ENCODE assay signal across 1 cellular context in the genomic region with DNA sequence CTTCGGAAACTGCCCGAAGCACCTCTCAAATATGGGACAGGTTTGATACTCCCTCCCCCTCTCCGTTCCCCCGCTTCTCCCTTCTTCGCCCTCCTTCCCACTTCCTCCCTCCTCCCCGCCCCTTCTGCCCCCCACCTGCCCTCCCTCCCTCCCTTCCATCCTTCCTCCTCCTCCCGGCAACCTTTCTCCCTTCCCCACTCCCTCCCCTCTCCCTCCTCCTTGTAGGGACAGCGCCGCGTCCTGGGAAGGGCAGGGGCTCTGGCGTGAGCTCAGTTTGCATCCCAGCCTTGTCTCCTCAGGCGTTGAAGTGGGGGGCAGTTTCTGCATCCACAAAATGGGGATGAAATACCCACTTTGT.
TF ChIP-seq lines count a peak whose summit lies in the region.

No MANE protein-coding gene starts in this region.

TF ChIP-seq in GM23338, 12 proteins besides CTCF, POLR2A, EP300 and RAD21:
- TF ChIP-seq, protein P1, sequence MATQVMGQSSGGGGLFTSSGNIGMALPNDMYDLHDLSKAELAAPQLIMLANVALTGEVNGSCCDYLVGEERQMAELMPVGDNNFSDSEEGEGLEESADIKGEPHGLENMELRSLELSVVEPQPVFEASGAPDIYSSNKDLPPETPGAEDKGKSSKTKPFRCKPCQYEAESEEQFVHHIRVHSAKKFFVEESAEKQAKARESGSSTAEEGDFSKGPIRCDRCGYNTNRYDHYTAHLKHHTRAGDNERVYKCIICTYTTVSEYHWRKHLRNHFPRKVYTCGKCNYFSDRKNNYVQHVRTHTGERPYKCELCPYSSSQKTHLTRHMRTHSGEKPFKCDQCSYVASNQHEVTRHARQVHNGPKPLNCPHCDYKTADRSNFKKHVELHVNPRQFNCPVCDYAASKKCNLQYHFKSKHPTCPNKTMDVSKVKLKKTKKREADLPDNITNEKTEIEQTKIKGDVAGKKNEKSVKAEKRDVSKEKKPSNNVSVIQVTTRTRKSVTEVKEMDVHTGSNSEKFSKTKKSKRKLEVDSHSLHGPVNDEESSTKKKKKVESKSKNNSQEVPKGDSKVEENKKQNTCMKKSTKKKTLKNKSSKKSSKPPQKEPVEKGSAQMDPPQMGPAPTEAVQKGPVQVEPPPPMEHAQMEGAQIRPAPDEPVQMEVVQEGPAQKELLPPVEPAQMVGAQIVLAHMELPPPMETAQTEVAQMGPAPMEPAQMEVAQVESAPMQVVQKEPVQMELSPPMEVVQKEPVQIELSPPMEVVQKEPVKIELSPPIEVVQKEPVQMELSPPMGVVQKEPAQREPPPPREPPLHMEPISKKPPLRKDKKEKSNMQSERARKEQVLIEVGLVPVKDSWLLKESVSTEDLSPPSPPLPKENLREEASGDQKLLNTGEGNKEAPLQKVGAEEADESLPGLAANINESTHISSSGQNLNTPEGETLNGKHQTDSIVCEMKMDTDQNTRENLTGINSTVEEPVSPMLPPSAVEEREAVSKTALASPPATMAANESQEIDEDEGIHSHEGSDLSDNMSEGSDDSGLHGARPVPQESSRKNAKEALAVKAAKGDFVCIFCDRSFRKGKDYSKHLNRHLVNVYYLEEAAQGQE (IDR thresholded peaks at IDR 0.05; ENCODE audit: unreplicated experiment): no peak
- no peak for TF ChIP-seq JUNB (IDR thresholded peaks at IDR 0.05; ENCODE audit: unreplicated experiment)
- no peak for TF ChIP-seq ZNF114 (CRISPR knock-in tag; IDR thresholded peaks at IDR 0.05)
- no peak for TF ChIP-seq CREB1 (CRISPR knock-in tag; IDR thresholded peaks at IDR 0.05; ENCODE audit: low read depth)
- TF ChIP-seq, protein P2, sequence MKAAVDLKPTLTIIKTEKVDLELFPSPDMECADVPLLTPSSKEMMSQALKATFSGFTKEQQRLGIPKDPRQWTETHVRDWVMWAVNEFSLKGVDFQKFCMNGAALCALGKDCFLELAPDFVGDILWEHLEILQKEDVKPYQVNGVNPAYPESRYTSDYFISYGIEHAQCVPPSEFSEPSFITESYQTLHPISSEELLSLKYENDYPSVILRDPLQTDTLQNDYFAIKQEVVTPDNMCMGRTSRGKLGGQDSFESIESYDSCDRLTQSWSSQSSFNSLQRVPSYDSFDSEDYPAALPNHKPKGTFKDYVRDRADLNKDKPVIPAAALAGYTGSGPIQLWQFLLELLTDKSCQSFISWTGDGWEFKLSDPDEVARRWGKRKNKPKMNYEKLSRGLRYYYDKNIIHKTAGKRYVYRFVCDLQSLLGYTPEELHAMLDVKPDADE (IDR thresholded peaks at IDR 0.05): no peak
- TF ChIP-seq NANOG (IDR thresholded peaks at IDR 0.05; ENCODE audit: borderline replicate concordance): no peak
- TF ChIP-seq ZNF331 (CRISPR knock-in tag; IDR thresholded peaks at IDR 0.05; ENCODE audit: low read depth): no peak
- TF ChIP-seq EZH2 (IDR thresholded peaks at IDR 0.05; ENCODE audit: low read depth, unreplicated experiment): no peak
- TF ChIP-seq, protein P3, sequence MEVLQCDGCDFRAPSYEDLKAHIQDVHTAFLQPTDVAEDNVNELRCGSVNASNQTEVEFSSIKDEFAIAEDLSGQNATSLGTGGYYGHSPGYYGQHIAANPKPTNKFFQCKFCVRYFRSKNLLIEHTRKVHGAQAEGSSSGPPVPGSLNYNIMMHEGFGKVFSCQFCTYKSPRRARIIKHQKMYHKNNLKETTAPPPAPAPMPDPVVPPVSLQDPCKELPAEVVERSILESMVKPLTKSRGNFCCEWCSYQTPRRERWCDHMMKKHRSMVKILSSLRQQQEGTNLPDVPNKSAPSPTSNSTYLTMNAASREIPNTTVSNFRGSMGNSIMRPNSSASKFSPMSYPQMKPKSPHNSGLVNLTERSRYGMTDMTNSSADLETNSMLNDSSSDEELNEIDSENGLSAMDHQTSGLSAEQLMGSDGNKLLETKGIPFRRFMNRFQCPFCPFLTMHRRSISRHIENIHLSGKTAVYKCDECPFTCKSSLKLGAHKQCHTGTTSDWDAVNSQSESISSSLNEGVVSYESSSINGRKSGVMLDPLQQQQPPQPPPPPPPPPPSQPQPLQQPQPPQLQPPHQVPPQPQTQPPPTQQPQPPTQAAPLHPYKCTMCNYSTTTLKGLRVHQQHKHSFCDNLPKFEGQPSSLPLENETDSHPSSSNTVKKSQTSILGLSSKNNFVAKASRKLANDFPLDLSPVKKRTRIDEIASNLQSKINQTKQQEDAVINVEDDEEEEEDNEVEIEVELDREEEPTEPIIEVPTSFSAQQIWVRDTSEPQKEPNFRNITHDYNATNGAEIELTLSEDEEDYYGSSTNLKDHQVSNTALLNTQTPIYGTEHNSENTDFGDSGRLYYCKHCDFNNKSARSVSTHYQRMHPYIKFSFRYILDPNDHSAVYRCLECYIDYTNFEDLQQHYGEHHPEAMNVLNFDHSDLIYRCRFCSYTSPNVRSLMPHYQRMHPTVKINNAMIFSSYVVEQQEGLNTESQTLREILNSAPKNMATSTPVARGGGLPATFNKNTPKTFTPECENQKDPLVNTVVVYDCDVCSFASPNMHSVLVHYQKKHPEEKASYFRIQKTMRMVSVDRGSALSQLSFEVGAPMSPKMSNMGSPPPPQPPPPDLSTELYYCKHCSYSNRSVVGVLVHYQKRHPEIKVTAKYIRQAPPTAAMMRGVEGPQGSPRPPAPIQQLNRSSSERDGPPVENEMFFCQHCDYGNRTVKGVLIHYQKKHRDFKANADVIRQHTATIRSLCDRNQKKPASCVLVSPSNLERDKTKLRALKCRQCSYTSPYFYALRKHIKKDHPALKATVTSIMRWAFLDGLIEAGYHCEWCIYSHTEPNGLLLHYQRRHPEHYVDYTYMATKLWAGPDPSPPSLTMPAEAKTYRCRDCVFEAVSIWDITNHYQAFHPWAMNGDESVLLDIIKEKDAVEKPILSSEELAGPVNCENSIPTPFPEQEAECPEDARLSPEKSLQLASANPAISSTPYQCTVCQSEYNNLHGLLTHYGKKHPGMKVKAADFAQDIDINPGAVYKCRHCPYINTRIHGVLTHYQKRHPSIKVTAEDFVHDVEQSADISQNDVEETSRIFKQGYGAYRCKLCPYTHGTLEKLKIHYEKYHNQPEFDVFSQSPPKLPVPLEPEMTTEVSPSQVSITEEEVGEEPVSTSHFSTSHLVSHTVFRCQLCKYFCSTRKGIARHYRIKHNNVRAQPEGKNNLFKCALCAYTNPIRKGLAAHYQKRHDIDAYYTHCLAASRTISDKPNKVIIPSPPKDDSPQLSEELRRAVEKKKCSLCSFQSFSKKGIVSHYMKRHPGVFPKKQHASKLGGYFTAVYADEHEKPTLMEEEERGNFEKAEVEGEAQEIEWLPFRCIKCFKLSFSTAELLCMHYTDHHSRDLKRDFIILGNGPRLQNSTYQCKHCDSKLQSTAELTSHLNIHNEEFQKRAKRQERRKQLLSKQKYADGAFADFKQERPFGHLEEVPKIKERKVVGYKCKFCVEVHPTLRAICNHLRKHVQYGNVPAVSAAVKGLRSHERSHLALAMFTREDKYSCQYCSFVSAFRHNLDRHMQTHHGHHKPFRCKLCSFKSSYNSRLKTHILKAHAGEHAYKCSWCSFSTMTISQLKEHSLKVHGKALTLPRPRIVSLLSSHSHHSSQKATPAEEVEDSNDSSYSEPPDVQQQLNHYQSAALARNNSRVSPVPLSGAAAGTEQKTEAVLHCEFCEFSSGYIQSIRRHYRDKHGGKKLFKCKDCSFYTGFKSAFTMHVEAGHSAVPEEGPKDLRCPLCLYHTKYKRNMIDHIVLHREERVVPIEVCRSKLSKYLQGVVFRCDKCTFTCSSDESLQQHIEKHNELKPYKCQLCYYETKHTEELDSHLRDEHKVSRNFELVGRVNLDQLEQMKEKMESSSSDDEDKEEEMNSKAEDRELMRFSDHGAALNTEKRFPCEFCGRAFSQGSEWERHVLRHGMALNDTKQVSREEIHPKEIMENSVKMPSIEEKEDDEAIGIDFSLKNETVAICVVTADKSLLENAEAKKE (CRISPR knock-in tag; IDR thresholded peaks at IDR 0.05): no peak
- TF ChIP-seq POLR2AphosphoS5 (IDR thresholded peaks at IDR 0.05; ENCODE audit: low read depth): no peak
- no peak for TF ChIP-seq EZH2phosphoT487 (IDR thresholded peaks at IDR 0.05; ENCODE audit: unreplicated experiment)
- no peak for TF ChIP-seq STAT1 (IDR thresholded peaks at IDR 0.05; ENCODE audit: unreplicated experiment)
TF ChIP-seq in GM23338: peak in this region for 0.
